In the genomic region with DNA sequence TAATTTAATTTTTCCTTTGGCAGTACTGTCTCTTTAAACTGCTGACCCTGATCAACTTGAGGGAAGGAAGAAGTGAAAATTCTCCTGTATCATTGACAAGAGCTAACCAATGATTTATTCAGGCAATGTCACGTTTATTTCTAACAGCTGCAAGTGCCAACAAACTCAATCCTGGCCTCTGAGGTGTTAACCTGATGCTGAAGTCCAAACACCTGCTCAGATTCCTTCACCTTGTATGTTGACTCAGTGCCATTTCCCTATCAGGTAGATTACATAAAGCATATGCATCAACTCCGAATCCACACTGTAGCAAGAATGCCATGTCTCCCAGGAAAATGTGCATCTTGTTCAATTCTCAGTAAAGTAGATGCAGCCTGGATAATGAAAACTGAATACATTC, we compare ENCODE assay signal across 24 cellular contexts.
"Had no signal": no experiment of that assay in that cellular context is flagged by ENCODE, and none has a peak within 500 bp of the region (broad histone marks: within the 10 kb centered on the region; RNA-seq: fewer than 3 reads in every experiment).

No MANE protein-coding gene starts in this region.

- H3K27me3 ChIP-seq: heart right ventricle, left lung, right atrium auricular region, right lobe of liver, tibial nerve, uterus had no signal

- H3K36me3 Mint-ChIP-seq: naive thymus-derived CD4-positive, alpha-beta T cell; natural killer cell treated with Interleukin-12 subunit alpha and Interleukin-12 subunit beta and Interleukin-15 and Interleukin-18, amount 100 ng/mL, for 72 hours; type B pancreatic cell had no signal

- DNase-seq: heart right ventricle; hippocampal formation; kidney glomerular epithelial cell; left cardiac atrium; left lung; lower lobe of right lung; mammary epithelial cell; mesenchymal stem cell; naive thymus-derived CD4-positive, alpha-beta T cell; nucleus accumbens; right lobe of liver; stimulated activated CD4-positive, alpha-beta T cell treated with anti-CD3 and anti-CD28 coated beads, Interleukin-12 subunit alpha, Interleukin-12 subunit beta, amount 100 ng/mL, for 4 hours; stimulated activated CD4-positive, alpha-beta T cell treated with anti-CD3 and anti-CD28 coated beads, Interleukin-15, amount 100 ng/mL, for 24 hours; stimulated activated CD4-positive, alpha-beta T cell treated with anti-CD3 and anti-CD28 coated beads, Interleukin-2, amount 100 ng/mL, for 24 hours; stimulated activated CD4-positive, alpha-beta T cell treated with anti-CD3 and anti-CD28 coated beads, Interleukin-4, amount 100 ng/mL, for 1 hour; stimulated activated naive CD4-positive, alpha-beta T cell; substantia nigra; uterus had no signal

- H3K4me1 Mint-ChIP-seq: naive thymus-derived CD4-positive, alpha-beta T cell had no signal

- ATAC-seq: heart right ventricle; left cardiac atrium; left lung; lower lobe of right lung; naive thymus-derived CD4-positive, alpha-beta T cell; natural killer cell treated with Interleukin-12 subunit alpha and Interleukin-12 subunit beta and Interleukin-15 and Interleukin-18, amount 100 ng/mL, for 72 hours; right lobe of liver had no signal

- H3K27me3 Mint-ChIP-seq: naive thymus-derived CD4-positive, alpha-beta T cell; natural killer cell treated with Interleukin-12 subunit alpha and Interleukin-12 subunit beta and Interleukin-15 and Interleukin-18, amount 100 ng/mL, for 72 hours; stimulated activated naive CD8-positive, alpha-beta T cell treated with anti-CD3 and anti-CD28 coated beads, Interleukin-15, Interleukin-2, amounts not matched to agents 100 ng/mL and 50 ng/mL, for 24 hours; type B pancreatic cell had no signal

- H3K27ac ChIP-seq: heart right ventricle, left lung, lower lobe of right lung, parathyroid adenoma, right atrium auricular region, right lobe of liver, tibial nerve, uterus had no signal

- H3K36me3 ChIP-seq: heart right ventricle, left lung, lower lobe of right lung, right atrium auricular region, right lobe of liver, tibial nerve, uterus had no signal

- H3K9me3 Mint-ChIP-seq: type B pancreatic cell had no signal

- H3K79me2 ChIP-seq: parathyroid adenoma had no signal

- H2AFZ ChIP-seq: parathyroid adenoma had no signal

- H3K4me3 ChIP-seq: heart right ventricle, left lung, lower lobe of right lung, right atrium auricular region, right lobe of liver, tibial nerve, uterus had no signal

- H3K4me3 Mint-ChIP-seq: naive thymus-derived CD4-positive, alpha-beta T cell; natural killer cell treated with Interleukin-12 subunit alpha and Interleukin-12 subunit beta and Interleukin-15 and Interleukin-18, amount 100 ng/mL, for 72 hours; stimulated activated naive CD8-positive, alpha-beta T cell treated with anti-CD3 and anti-CD28 coated beads, Interleukin-15, Interleukin-2, amounts not matched to agents 100 ng/mL and 50 ng/mL, for 24 hours; type B pancreatic cell had no signal

- H3K4me1 ChIP-seq: heart right ventricle, left lung, lower lobe of right lung, parathyroid adenoma, right atrium auricular region, right lobe of liver, tibial nerve, uterus had no signal

- H3K9ac ChIP-seq: parathyroid adenoma had no signal

- H3K9me3 ChIP-seq: left lung, lower lobe of right lung, right atrium auricular region, right lobe of liver, tibial nerve, uterus had no signal

- H3K27ac Mint-ChIP-seq: naive thymus-derived CD4-positive, alpha-beta T cell; natural killer cell treated with Interleukin-12 subunit alpha and Interleukin-12 subunit beta and Interleukin-15 and Interleukin-18, amount 100 ng/mL, for 72 hours; stimulated activated naive CD8-positive, alpha-beta T cell treated with anti-CD3 and anti-CD28 coated beads, Interleukin-15, Interleukin-2, amounts not matched to agents 100 ng/mL and 50 ng/mL, for 24 hours; type B pancreatic cell had no signal
